ENCODE assay signal across 11 cellular contexts in the genomic region with DNA sequence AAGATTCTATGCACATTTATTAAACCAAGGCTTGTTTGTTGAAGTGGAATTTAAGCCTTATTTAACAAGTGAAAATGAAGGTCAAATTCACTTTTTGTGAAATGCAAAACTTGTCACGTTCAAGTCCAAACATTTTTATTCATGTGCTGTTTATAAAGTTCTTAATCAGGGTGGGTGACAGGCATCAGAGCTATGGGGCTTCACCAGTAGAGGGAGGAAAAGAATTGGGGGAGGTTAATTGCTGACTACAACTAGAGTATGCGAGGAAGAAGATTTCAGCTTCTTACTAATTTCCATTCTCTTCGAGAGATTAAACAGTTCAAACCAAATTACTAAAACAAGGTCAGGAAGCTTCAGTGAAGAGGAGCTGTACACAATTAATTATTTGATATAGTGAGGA. TPM values are rescaled to one million over a fixed set of nuclear protein-coding genes. Genes with fewer than 3 reads are reported as not detected.
DNase-seq lines count a peak whose midpoint lies in the region; ATAC-seq and TF ChIP-seq lines count a peak whose summit lies in the region.
"Had no signal": no experiment of that assay in that cellular context is flagged by ENCODE, and none has a peak within 500 bp of the region (broad histone marks: within the 10 kb centered on the region; RNA-seq: fewer than 3 reads in every experiment).

No MANE protein-coding gene starts in this region.

- TF ChIP-seq CTCF in WERI-Rb-1 (IDR thresholded peaks at IDR 0.05; ENCODE audit: low read depth, low read length), result 0 out of 2 replicates have a peak, but pooled peaks have one; percentile 8
- peak; percentile 42 for TF ChIP-seq CTCF in fibroblast of villous mesenchyme (IDR thresholded peaks at IDR 0.05; ENCODE audit: insufficient read depth, low read depth, low read length)

- DNase-seq in NCI-H2227 treated with DMSO at 0.1 percent for 48 hours (lab: John Stamatoyannopoulos, UW) (peak; percentile 17), NCI-H2227 (lab: John Stamatoyannopoulos, UW; ENCODE audit: unreplicated experiment) (no peak), WERI-Rb-1 (no peak), fibroblast of villous mesenchyme (ENCODE audit: low read depth) (no peak), superior temporal gyrus (ENCODE audit: extremely low spot score) (peak; percentile 47)
- DNase-seq: lower lobe of right lung, NCI-H748 treated with DMSO at 0.1 percent for 48 hours had no signal

- H3K36me3 ChIP-seq in WERI-Rb-1, result no peaks in the 10 kb centered on the region
- H3K36me3 ChIP-seq: lower lobe of right lung had no signal

- no peaks in the 10 kb centered on the region for H3K27me3 ChIP-seq in WERI-Rb-1 (ENCODE audit: insufficient read depth, low read depth, severe bottlenecking)

- H3K27ac ChIP-seq in WERI-Rb-1, result no peak overlapping the region
- H3K27ac ChIP-seq: lower lobe of right lung had no signal

- no peak for ATAC-seq in HG02840 (IDR thresholded peaks at IDR 0.05; ENCODE audit: low FRiP score, unreplicated experiment)
- no peak for ATAC-seq in GM18498 (IDR thresholded peaks at IDR 0.05; ENCODE audit: unreplicated experiment)
- ATAC-seq in HG03025 (IDR thresholded peaks at IDR 0.05; ENCODE audit: low FRiP score, unreplicated experiment), result no peak
- ATAC-seq: lower lobe of right lung had no signal

- no peak overlapping the region for H3K4me3 ChIP-seq in WERI-Rb-1 (ENCODE audit: low read depth, low read length)
- H3K4me3 ChIP-seq in fibroblast of villous mesenchyme (ENCODE audit: low read depth, low read length), result no peak overlapping the region
- H3K4me3 ChIP-seq: lower lobe of right lung, skin epidermis had no signal

- H3K9me3 ChIP-seq in WERI-Rb-1 (ENCODE audit: severe bottlenecking), result peaks cover 3% of the 10 kb centered on the region
- H3K9me3 ChIP-seq: lower lobe of right lung had no signal

RNA-seq across cellular contexts. Expression of gene MOK, which starts 9.7 kb away (rescaled TPM):
- total RNA-seq in fibroblast of villous mesenchyme, result 12.9 and 16.0 TPM in 2 replicates

RNA-seq across cellular contexts. Expression of gene ZNF839, which starts 24.2 kb away (rescaled TPM):
- total RNA-seq in fibroblast of villous mesenchyme, result 8.7 and 9.5 TPM in 2 replicates

Comparison
In these comparisons a context has a peak if more than half of its experiments do, and no peak if none do; other contexts are left out.
1. DNase-seq: peak in NCI-H2227 treated with DMSO at 0.1 percent for 48 hours (single experiment) and superior temporal gyrus (single experiment); none in NCI-H2227 (single experiment), WERI-Rb-1 (single experiment) and fibroblast of villous mesenchyme (single experiment).